21 cellular contexts compared by ENCODE assay signal in genomic region chr9:137540536-137540935, GRCh38. TPM values are rescaled to one million over a fixed set of nuclear protein-coding genes. Genes with fewer than 3 reads are reported as not detected.
DNase-seq lines count a peak whose midpoint lies in the region; ATAC-seq and TF ChIP-seq lines count a peak whose summit lies in the region.
"Had no signal": no experiment of that assay in that cellular context is flagged by ENCODE, and none has a peak within 500 bp of the region (broad histone marks: within the 10 kb centered on the region; RNA-seq: fewer than 3 reads in every experiment).

No MANE protein-coding gene starts in this region.

- CTCF ChIA-PET in SK-N-SH (lab: Yijun Ruan, JAX) = interaction anchor here (0.9 to 1.9 kb wide), 2 partner anchors 10 to 238 kb away, joined by 6 to 8 read pairs; partner anchors contain the start of gene NRARP
- CTCF ChIA-PET in Panc1 (lab: Charles Lee) = no interaction called here

- H3K4me1 ChIP-seq in SK-N-SH (ENCODE audit: control insufficient read depth in 1 of 2, insufficient read depth in 2 of 2, low read depth in 1 of 2, low read length in 1 of 2) = no peaks in the 10 kb centered on the region
- H3K4me1 ChIP-seq in Panc1 (ENCODE audit: control insufficient read depth, insufficient read depth, low read length) = no peaks in the 10 kb centered on the region
- H3K4me1 ChIP-seq in osteoblast (ENCODE audit: insufficient read depth, low read length) = peaks cover 9% of the 10 kb centered on the region

- TF ChIP-seq CTCF in SK-N-SH (IDR thresholded peaks at IDR 0.05) (no peak), Panc1 (IDR thresholded peaks at IDR 0.05) (no peak), osteoblast (IDR thresholded peaks at IDR 0.05; ENCODE audit: extremely low read depth, low read depth, low read length) (no peak)

- in situ Hi-C loops in Panc1 (cut with HindIII; ENCODE audit: low pct_unique_long_range_greater_than_20kb, low sequenced_read_pairs) = no loop called here

- H3K9me3 ChIP-seq in SK-N-SH = no peaks in the 10 kb centered on the region
- no peaks in the 10 kb centered on the region for H3K9me3 ChIP-seq in Panc1 (ENCODE audit: control insufficient read depth, insufficient read depth, low read depth, low read length)
- no peaks in the 10 kb centered on the region for H3K9me3 ChIP-seq in osteoblast (ENCODE audit: low read depth, low read length)

- 77% methylated on average over 10 of the region's 18 CpGs for WGBS in SK-N-SH (ENCODE audit: low lambda C conversion rate)

- H3K27ac ChIP-seq in SK-N-SH (ENCODE audit: low read depth in 2 of 2, low read length in 1 of 2) = no peak overlapping the region
- H3K27ac ChIP-seq in Panc1 (ENCODE audit: low read length) = no peak overlapping the region
- no peak overlapping the region for H3K27ac ChIP-seq in osteoblast (ENCODE audit: low read depth, low read length)
- H3K27ac ChIP-seq: 22Rv1 had no signal

- H2AFZ ChIP-seq in SK-N-SH (ENCODE audit: low read depth) (no peak overlapping the region), osteoblast (ENCODE audit: low read length) (no peak overlapping the region)

- H3K36me3 Mint-ChIP-seq in activated T-helper 2 cell treated with anti-CD3 and anti-CD28 coated beads, Interferon-gamma antibody, Interleukin-2, Interleukin-4, amounts not matched to agents 10 μg/mL and 5 μg/mL and 100 μg/mL, durations not matched to agents 14 hours and 24 hours and 36 hours (ENCODE audit: low read depth) = peaks cover 13% of the 10 kb centered on the region

- H3K9ac ChIP-seq in SK-N-SH = no peak overlapping the region

- H3F3A ChIP-seq in SK-N-SH (replicated peaks; ENCODE audit: insufficient read depth) = no peaks in the 10 kb centered on the region

- no peaks in the 10 kb centered on the region for H3K9me2 ChIP-seq in SK-N-SH

- H3K27ac Mint-ChIP-seq in activated T-helper 2 cell treated with anti-CD3 and anti-CD28 coated beads, Interferon-gamma antibody, Interleukin-2, Interleukin-4, amounts not matched to agents 10 μg/mL and 5 μg/mL and 100 μg/mL, durations not matched to agents 14 hours and 24 hours and 36 hours = no peak overlapping the region
- H3K27ac Mint-ChIP-seq: B cell; CD4-positive, alpha-beta memory T cell had no signal

- H3K4me3 ChIP-seq in SK-N-SH (ENCODE audit: low read depth in 2 of 2, low read length in 1 of 2) (no peak overlapping the region), Panc1 (ENCODE audit: low read depth in 2 of 2, low read length in 2 of 2) (no peak overlapping the region), osteoblast (ENCODE audit: insufficient read depth, low read length) (no peak overlapping the region)

- H4K20me1 ChIP-seq in SK-N-SH (ENCODE audit: insufficient read depth) (no peaks in the 10 kb centered on the region), osteoblast (ENCODE audit: insufficient read depth, low read length) (no peaks in the 10 kb centered on the region)

- no peaks in the 10 kb centered on the region for H3K27me3 ChIP-seq in SK-N-SH (ENCODE audit: insufficient read depth)
- no peaks in the 10 kb centered on the region for H3K27me3 ChIP-seq in Panc1 (ENCODE audit: control insufficient read depth, insufficient read depth, low read length)
- no peaks in the 10 kb centered on the region for H3K27me3 ChIP-seq in osteoblast (ENCODE audit: insufficient read depth, low read length)

- no peak for TF ChIP-seq RAD21 in SK-N-SH (IDR thresholded peaks at IDR 0.05; ENCODE audit: low read length)

- intact Hi-C loops in Panc1 (cut with micrococcal nuclease; ENCODE audit: unreplicated experiment) = no loop called here
- intact Hi-C loops in activated T-helper 2 cell treated with anti-CD3 and anti-CD28 coated beads, Interferon-gamma antibody, Interleukin-2, Interleukin-4, amounts not matched to agents 10 μg/mL and 5 μg/mL and 100 μg/mL, durations not matched to agents 14 hours and 24 hours and 36 hours (cut with micrococcal nuclease) = no loop called here

- ATAC-seq in SK-N-SH treated with all-trans-retinoic acid at 6 μM for 48 hours (no peak), Panc1 (peak; percentile 30; the same call in 1 of the 2 replicates), left lobe of liver (peak; percentile 11)

- H3K4me1 Mint-ChIP-seq in activated T-helper 2 cell treated with anti-CD3 and anti-CD28 coated beads, Interferon-gamma antibody, Interleukin-2, Interleukin-4, amounts not matched to agents 10 μg/mL and 5 μg/mL and 100 μg/mL, durations not matched to agents 14 hours and 24 hours and 36 hours (ENCODE audit: low read depth) = peaks cover 19% of the 10 kb centered on the region

- no peaks in the 10 kb centered on the region for H3K27me3 Mint-ChIP-seq in activated T-helper 2 cell treated with anti-CD3 and anti-CD28 coated beads, Interferon-gamma antibody, Interleukin-2, Interleukin-4, amounts not matched to agents 10 μg/mL and 5 μg/mL and 100 μg/mL, durations not matched to agents 14 hours and 24 hours and 36 hours (ENCODE audit: low read depth)
- H3K27me3 Mint-ChIP-seq: B cell; CD4-positive, alpha-beta memory T cell had no signal

- H3K4me2 ChIP-seq in SK-N-SH (no peak overlapping the region), osteoblast (ENCODE audit: insufficient read depth, low read length) (no peak overlapping the region)

- H3K36me3 ChIP-seq in SK-N-SH (replicated peaks in 1 of 2; ENCODE audit: control insufficient read depth in 1 of 2, insufficient read depth in 2 of 2, low read length in 1 of 2) (no peaks in the 10 kb centered on the region), Panc1 (ENCODE audit: control insufficient read depth, insufficient read depth, low read length) (no peaks in the 10 kb centered on the region), osteoblast (ENCODE audit: insufficient read depth, low read length) (no peaks in the 10 kb centered on the region)

- H3K4me3 Mint-ChIP-seq in activated T-helper 2 cell treated with anti-CD3 and anti-CD28 coated beads, Interferon-gamma antibody, Interleukin-2, Interleukin-4, amounts not matched to agents 10 μg/mL and 5 μg/mL and 100 μg/mL, durations not matched to agents 14 hours and 24 hours and 36 hours (ENCODE audit: low read depth) = no peak overlapping the region
- H3K4me3 Mint-ChIP-seq: B cell; CD4-positive, alpha-beta memory T cell had no signal

- no peak for TF ChIP-seq EP300 in SK-N-SH (IDR thresholded peaks at IDR 0.05; ENCODE audit: borderline replicate concordance in 1 of 2, low read depth in 1 of 2, low read length in 1 of 2)

- TF ChIP-seq POLR2A in erythroblast (IDR thresholded peaks at IDR 0.05; ENCODE audit: low read length) = no peak

- H3K9me3 Mint-ChIP-seq in activated T-helper 2 cell treated with anti-CD3 and anti-CD28 coated beads, Interferon-gamma antibody, Interleukin-2, Interleukin-4, amounts not matched to agents 10 μg/mL and 5 μg/mL and 100 μg/mL, durations not matched to agents 14 hours and 24 hours and 36 hours = peaks cover 6% of the 10 kb centered on the region

- POLR2A ChIA-PET in SK-N-SH (lab: Yijun Ruan, JAX) = no interaction called here
- POLR2A ChIA-PET in Panc1 (lab: Charles Lee) = no interaction called here

- BruUV-seq in Panc1 (replicated peaks; lab: Mats Ljungman, UMichigan) = no TSS peak

- DNase-seq in SK-N-SH = peak; percentile 44
- DNase-seq in Panc1 (ENCODE audit: low read depth, low spot score) = no peak
- no peak for DNase-seq in left lobe of liver (ENCODE audit: low spot score)
- peak; percentile 55 for DNase-seq in osteoblast (ENCODE audit: insufficient read length, low spot score, missing footprints)
- no peak for DNase-seq in erythroblast (lab: John Stamatoyannopoulos, UW)
- DNase-seq in NCI-H187 treated with DMSO at 0.1 percent for 48 hours (lab: John Stamatoyannopoulos, UW) = no peak
- no peak for DNase-seq in activated T-helper 2 cell treated with anti-CD3 and anti-CD28 coated beads, Interferon-gamma antibody, Interleukin-2, Interleukin-4, amounts not matched to agents 10 μg/mL and 5 μg/mL and 100 μg/mL, durations not matched to agents 14 hours and 24 hours and 36 hours (ENCODE audit: low spot score)
- DNase-seq: C1 segment of cervical spinal cord; Calu3; CD4-positive, alpha-beta memory T cell; COR-L47; DMS53; DMS79 treated with DMSO at 0.1 percent for 48 hours; GF-D8; GOT3; H7; HCEC 1CT had no signal

- H3K79me2 ChIP-seq in SK-N-SH (ENCODE audit: insufficient read depth) (no peaks in the 10 kb centered on the region), osteoblast (ENCODE audit: insufficient read depth, low read length) (no peaks in the 10 kb centered on the region)

RNA-seq across cellular contexts. Expression of gene PNPLA7, which starts 9.7 kb away (rescaled TPM):
- 0.88 and 0.99 TPM in 2 replicates for polyA plus RNA-seq in SK-N-SH (2012; rRNA removed)
- 0.24 and 0.35 TPM in 2 replicates for polyA plus RNA-seq in SK-N-SH (2012; cell fraction: cytosol; rRNA removed)
- polyA plus RNA-seq in SK-N-SH (2012; cell fraction: nucleus; rRNA removed) = 10.1 and 11.1 TPM in 2 replicates
- total RNA-seq in Panc1 (2021; ENCODE audit: unreplicated experiment) (3.9 TPM), left lobe of liver (17.7 TPM), osteoblast (1.8 and 2.7 TPM in 2 replicates)
- polyA plus RNA-seq in Panc1 (2012; ENCODE audit: insufficient read length) = 4.8 TPM
- 1.6 TPM in 2 replicates for total RNA-seq in activated T-helper 2 cell treated with anti-CD3 and anti-CD28 coated beads, Interferon-gamma antibody, Interleukin-2, Interleukin-4, amounts not matched to agents 10 μg/mL and 5 μg/mL and 100 μg/mL, durations not matched to agents 14 hours and 24 hours and 36 hours
- total RNA-seq: G401 had no signal

RNA-seq across cellular contexts. Expression of gene MRPL41, which starts 11.1 kb away (rescaled TPM):
- 39.4 and 58.9 TPM in 2 replicates for polyA plus RNA-seq in SK-N-SH (2012; rRNA removed)
- polyA plus RNA-seq in SK-N-SH (2012; cell fraction: cytosol; rRNA removed) = 32.3 and 39.9 TPM in 2 replicates
- polyA plus RNA-seq in SK-N-SH (2012; cell fraction: nucleus; rRNA removed) = 29.5 and 53.2 TPM in 2 replicates
- total RNA-seq in Panc1 (2021; ENCODE audit: unreplicated experiment) (86.4 TPM), left lobe of liver (100 TPM), osteoblast (26.2 and 30.4 TPM in 2 replicates)
- 129 TPM for polyA plus RNA-seq in Panc1 (2012; ENCODE audit: insufficient read length)
- total RNA-seq in activated T-helper 2 cell treated with anti-CD3 and anti-CD28 coated beads, Interferon-gamma antibody, Interleukin-2, Interleukin-4, amounts not matched to agents 10 μg/mL and 5 μg/mL and 100 μg/mL, durations not matched to agents 14 hours and 24 hours and 36 hours = 43.2 and 49.4 TPM in 2 replicates

RNA-seq across cellular contexts. Expression of gene DPH7, which starts 38.2 kb away (rescaled TPM):
- polyA plus RNA-seq in SK-N-SH (2012; rRNA removed) = 59.9 and 84.3 TPM in 2 replicates
- polyA plus RNA-seq in SK-N-SH (2012; cell fraction: cytosol; rRNA removed) = 19.4 and 28.3 TPM in 2 replicates
- 390 and 417 TPM in 2 replicates for polyA plus RNA-seq in SK-N-SH (2012; cell fraction: nucleus; rRNA removed)
- 35.9 TPM for total RNA-seq in Panc1 (2021; ENCODE audit: unreplicated experiment)
- 27.6 TPM for polyA plus RNA-seq in Panc1 (2012; ENCODE audit: insufficient read length)
- total RNA-seq in left lobe of liver = 14.4 TPM
- total RNA-seq in osteoblast = 20.3 and 26.2 TPM in 2 replicates
- 43.2 and 46.2 TPM in 2 replicates for total RNA-seq in activated T-helper 2 cell treated with anti-CD3 and anti-CD28 coated beads, Interferon-gamma antibody, Interleukin-2, Interleukin-4, amounts not matched to agents 10 μg/mL and 5 μg/mL and 100 μg/mL, durations not matched to agents 14 hours and 24 hours and 36 hours

RNA-seq across cellular contexts. Expression of gene ZMYND19, which starts 49.8 kb away (rescaled TPM):
- polyA plus RNA-seq in SK-N-SH (2012; rRNA removed) = 39.3 and 43.1 TPM in 2 replicates
- 26.8 and 33.2 TPM in 2 replicates for polyA plus RNA-seq in SK-N-SH (2012; cell fraction: cytosol; rRNA removed)
- 68.6 and 77.5 TPM in 2 replicates for polyA plus RNA-seq in SK-N-SH (2012; cell fraction: nucleus; rRNA removed)
- total RNA-seq in Panc1 (2021; ENCODE audit: unreplicated experiment) = 37.0 TPM
- 31.7 TPM for polyA plus RNA-seq in Panc1 (2012; ENCODE audit: insufficient read length)
- 13.0 TPM for total RNA-seq in left lobe of liver
- total RNA-seq in osteoblast = 10.5 and 14.1 TPM in 2 replicates
- total RNA-seq in activated T-helper 2 cell treated with anti-CD3 and anti-CD28 coated beads, Interferon-gamma antibody, Interleukin-2, Interleukin-4, amounts not matched to agents 10 μg/mL and 5 μg/mL and 100 μg/mL, durations not matched to agents 14 hours and 24 hours and 36 hours = 72.4 and 74.4 TPM in 2 replicates

Comparison
In these comparisons a context has a peak if more than half of its experiments do, and no peak if none do; other contexts are left out.
1. DNase-seq: peak in SK-N-SH (single experiment) and osteoblast (single experiment); none in Panc1 (single experiment), left lobe of liver (single experiment), erythroblast (0 of 2), NCI-H187 treated with DMSO at 0.1 percent for 48 hours (single experiment) and activated T-helper 2 cell treated with anti-CD3 and anti-CD28 coated beads, Interferon-gamma antibody, Interleukin-2, Interleukin-4, amounts not matched to agents 10 μg/mL and 5 μg/mL and 100 μg/mL, durations not matched to agents 14 hours and 24 hours and 36 hours (single experiment).